ENCODE assay signal across 11 cellular contexts in the genomic region with DNA sequence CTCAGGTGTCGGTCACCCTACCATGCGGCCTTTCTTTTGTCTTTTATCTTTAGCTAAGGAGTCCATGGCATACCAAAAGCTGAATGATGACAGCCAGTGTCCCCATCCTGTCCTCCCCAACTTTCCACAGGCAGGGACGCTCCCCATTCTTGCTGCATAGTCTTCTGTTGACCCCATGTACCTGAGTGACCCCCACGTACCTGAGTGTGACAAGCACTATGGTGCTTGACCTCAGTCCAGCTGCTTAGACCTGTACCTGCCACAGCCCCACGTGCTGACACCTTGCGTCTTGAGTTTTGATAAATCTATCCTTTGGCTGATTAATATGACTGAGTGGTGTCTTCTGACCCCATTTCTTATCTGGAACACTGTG. TPM values are rescaled to one million over a fixed set of nuclear protein-coding genes. Genes with fewer than 3 reads are reported as not detected.
DNase-seq lines count a peak whose midpoint lies in the region; ATAC-seq and TF ChIP-seq lines count a peak whose summit lies in the region.
"Had no signal": no experiment of that assay in that cellular context is flagged by ENCODE, and none has a peak within 500 bp of the region (broad histone marks: within the 10 kb centered on the region; RNA-seq: fewer than 3 reads in every experiment).

No MANE protein-coding gene starts in this region.

- H3K9me3 Mint-ChIP-seq in CD4-positive, alpha-beta T cell = peaks cover 2% of the 10 kb centered on the region

- H3K79me2 ChIP-seq in fibroblast of lung (ENCODE audit: control insufficient read depth, insufficient read depth, low read length) = peaks cover 99% of the 10 kb centered on the region

- H3K36me3 ChIP-seq in Panc1 (ENCODE audit: control insufficient read depth, insufficient read depth, low read length) (no peaks in the 10 kb centered on the region), fibroblast of lung (ENCODE audit: control insufficient read depth, insufficient read depth, low read length) (peaks cover 2% of the 10 kb centered on the region), skeletal muscle satellite cell (ENCODE audit: insufficient read depth, low read length) (peaks cover 24% of the 10 kb centered on the region)

- H3K27ac ChIP-seq in CD4-positive, alpha-beta T cell (ENCODE audit: low read depth, low read length) = peak overlapping the region; percentile 100
- H3K27ac ChIP-seq in Panc1 (ENCODE audit: low read length) = peak overlapping the region; percentile 44; the same call in 1 of the 2 replicates
- H3K27ac ChIP-seq in fibroblast of lung (ENCODE audit: insufficient read depth, low read length) = peak overlapping the region; percentile 75

- no peak overlapping the region for H3K4me2 ChIP-seq in fibroblast of lung (ENCODE audit: extremely low read depth, insufficient read depth, low read length)
- H3K4me2 ChIP-seq in skeletal muscle satellite cell (ENCODE audit: low read length) = no peak overlapping the region

- no peak overlapping the region for H3K9ac ChIP-seq in fibroblast of lung (ENCODE audit: insufficient read depth, low read length)
- H3K9ac ChIP-seq in skeletal muscle satellite cell (ENCODE audit: low read depth, low read length) = peak overlapping the region; percentile 5

- no peak for TF ChIP-seq CTCF in CD4-positive, alpha-beta T cell (IDR thresholded peaks at IDR 0.05)
- no peak for TF ChIP-seq CTCF in Panc1 (IDR thresholded peaks at IDR 0.05)
- TF ChIP-seq CTCF in fibroblast of lung (conservative IDR thresholded peaks at IDR 0.05 in 1 of 2, IDR thresholded peaks at IDR 0.05 in 1 of 2; ENCODE audit: low read depth in 1 of 2, low read length in 2 of 2) = no peak

- peaks cover 15% of the 10 kb centered on the region for H3K9me3 ChIP-seq in CD4-positive, alpha-beta T cell (ENCODE audit: control insufficient read depth, low read length)
- H3K9me3 ChIP-seq in Panc1 (ENCODE audit: control insufficient read depth, insufficient read depth, low read depth, low read length) (no peaks in the 10 kb centered on the region; the same call in 1 of the 2 replicates), fibroblast of lung (ENCODE audit: control insufficient read depth, insufficient read depth, low read depth, low read length) (no peaks in the 10 kb centered on the region), skeletal muscle satellite cell (replicated peaks; ENCODE audit: low read length) (peaks cover 12% of the 10 kb centered on the region)

- H3K4me1 Mint-ChIP-seq in CD4-positive, alpha-beta T cell (ENCODE audit: low read depth) = peaks cover 52% of the 10 kb centered on the region

- no peaks in the 10 kb centered on the region for H4K20me1 ChIP-seq in fibroblast of lung (ENCODE audit: control insufficient read depth, extremely low read depth, insufficient read depth, low read length)

- H3K27ac Mint-ChIP-seq in CD4-positive, alpha-beta T cell = no peak overlapping the region

- intact Hi-C loops in CD4-positive, alpha-beta T cell (cut with DNase I, micrococcal nuclease) = loop anchor here (2.0 to 5.0 kb wide), 5 partner anchors 20 to 1647 kb away; a partner anchor contains a TSS
- intact Hi-C loops in Panc1 (cut with micrococcal nuclease; ENCODE audit: unreplicated experiment) = no loop called here

- ATAC-seq in CD4-positive, alpha-beta T cell (ENCODE audit: poor library complexity) = no peak
- ATAC-seq in Panc1 = no peak
- no peak for ATAC-seq in HG03378 (IDR thresholded peaks at IDR 0.05; ENCODE audit: unreplicated experiment)
- no peak for ATAC-seq in GM21381 (IDR thresholded peaks at IDR 0.05; ENCODE audit: unreplicated experiment)
- no peak for ATAC-seq in GM19455 (IDR thresholded peaks at IDR 0.05; ENCODE audit: unreplicated experiment)

- BruUV-seq in Panc1 (replicated peaks; lab: Mats Ljungman, UMichigan) = no TSS peak

- CTCF ChIA-PET in CD4-positive, alpha-beta T cell (lab: Charles Lee) = interaction anchor here (1.6 kb wide), 1 partner anchor 22 kb away, joined by 3 read pairs; no protein-coding TSS in a partner anchor
- CTCF ChIA-PET in Panc1 (lab: Charles Lee) = interaction anchor here (0.6 kb wide), 1 partner anchor 41 kb away, joined by 3 read pairs; no protein-coding TSS in a partner anchor

- no peaks in the 10 kb centered on the region for H3K27me3 ChIP-seq in CD4-positive, alpha-beta T cell (ENCODE audit: control insufficient read depth, insufficient read depth, low read length)
- no peaks in the 10 kb centered on the region for H3K27me3 ChIP-seq in Panc1 (ENCODE audit: control insufficient read depth, insufficient read depth, low read length)
- H3K27me3 ChIP-seq in fibroblast of lung (ENCODE audit: control insufficient read depth, insufficient read depth, low read length) = no peaks in the 10 kb centered on the region
- H3K27me3 ChIP-seq in skeletal muscle satellite cell (ENCODE audit: control insufficient read depth, insufficient read depth, low read length) = no peaks in the 10 kb centered on the region

- H3K27me3 Mint-ChIP-seq in CD4-positive, alpha-beta T cell = no peaks in the 10 kb centered on the region
- H3K27me3 Mint-ChIP-seq: brain had no signal

- in situ Hi-C loops in Panc1 (cut with HindIII; ENCODE audit: low pct_unique_long_range_greater_than_20kb, low sequenced_read_pairs) = no loop called here

- H2AFZ ChIP-seq in fibroblast of lung (ENCODE audit: low read length) = no peak overlapping the region

- H3K4me1 ChIP-seq in Panc1 (ENCODE audit: control insufficient read depth, insufficient read depth, low read length) (peaks cover 13% of the 10 kb centered on the region), fibroblast of lung (ENCODE audit: control insufficient read depth, extremely low read depth, insufficient read depth, low read length) (no peaks in the 10 kb centered on the region), skeletal muscle satellite cell (ENCODE audit: control insufficient read depth, insufficient read depth, low read length) (peaks cover 60% of the 10 kb centered on the region)

- no peak overlapping the region for H3K4me3 ChIP-seq in Panc1 (ENCODE audit: low read depth in 2 of 2, low read length in 2 of 2)
- H3K4me3 ChIP-seq in fibroblast of lung (replicated peaks in 1 of 4; ENCODE audit: control extremely low read depth in 1 of 4, insufficient read depth in 1 of 4, low read depth in 3 of 4, low read length in 4 of 4) = no peak overlapping the region
- no peak overlapping the region for H3K4me3 ChIP-seq in skeletal muscle satellite cell (ENCODE audit: low read length)

- H3K4me3 Mint-ChIP-seq in CD4-positive, alpha-beta T cell = no peak overlapping the region
- H3K4me3 Mint-ChIP-seq: brain had no signal

- no peak for DNase-seq in CD4-positive, alpha-beta T cell
- DNase-seq in Panc1 (ENCODE audit: low read depth, low spot score) (no peak), fibroblast of lung (ENCODE audit: low read depth in 2 of 2) (no peak), NCI-H82 treated with DMSO at 0.1 percent for 48 hours (lab: John Stamatoyannopoulos, UW; ENCODE audit: unreplicated experiment) (no peak)
- DNase-seq: NCI-H1930, posterior cingulate gyrus had no signal

- H3K36me3 Mint-ChIP-seq in CD4-positive, alpha-beta T cell (ENCODE audit: low read depth) = peaks cover 48% of the 10 kb centered on the region

- POLR2A ChIA-PET in CD4-positive, alpha-beta T cell (lab: Charles Lee) = interaction anchor here (0.7 to 3.3 kb wide), 14 partner anchors 14 to 291 kb away, joined by 3 to 197 read pairs (median 12); a partner anchor contains a TSS
- POLR2A ChIA-PET in Panc1 (lab: Charles Lee) = no interaction called here

RNA-seq across cellular contexts. Expression of a gene that starts 26.9 kb away (rescaled TPM):
- 100 to 1,000 TPM; 286 to 324 TPM for total RNA-seq in CD4-positive, alpha-beta T cell
- total RNA-seq in Panc1 (2021; ENCODE audit: unreplicated experiment) = 63.2 TPM
- polyA plus RNA-seq in Panc1 (2012; ENCODE audit: insufficient read length) = 35.0 TPM
- 18.0 and 21.8 TPM in 2 replicates for total RNA-seq in fibroblast of lung
- 11.6 and 18.3 TPM in 2 replicates for polyA plus RNA-seq in fibroblast of lung
- polyA plus RNA-seq in fibroblast of lung (2012) = 30.8 and 38.0 TPM in 2 replicates
- 18.0 and 19.2 TPM in 2 replicates for polyA minus RNA-seq in fibroblast of lung (ENCODE audit: low replicate concordance)
- total RNA-seq in skeletal muscle satellite cell (2012; rRNA removed) = 16.7 and 24.0 TPM in 2 replicates

Comparison
In these comparisons a context has a peak if more than half of its experiments do, and no peak if none do; other contexts are left out.
1. H3K27ac ChIP-seq: peak in every context shown above with its lines; median percentile 100 in CD4-positive, alpha-beta T cell; 75 in fibroblast of lung; 44 in Panc1.